In the genomic region with DNA sequence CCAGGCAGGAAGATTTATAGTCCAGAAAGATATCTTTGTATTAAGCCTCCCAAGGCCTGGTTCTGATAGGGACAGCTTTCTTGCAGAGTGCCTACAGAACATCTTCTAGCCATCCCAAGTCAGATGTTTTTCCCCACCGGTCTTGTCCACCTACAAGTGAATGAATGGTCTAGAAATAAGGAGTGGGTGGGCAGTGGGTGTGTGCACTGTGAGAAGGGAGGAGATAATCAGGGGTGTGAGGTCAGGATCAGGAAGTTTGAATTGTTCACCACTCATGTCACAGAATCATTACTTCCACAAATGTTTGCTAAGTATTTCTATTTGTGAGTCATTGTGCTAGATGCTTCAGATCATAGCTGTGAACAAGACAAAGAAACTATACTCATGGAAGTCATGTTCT, we compare ENCODE assay signal across 24 cellular contexts.
DNase-seq lines count a peak whose midpoint lies in the region; ATAC-seq and TF ChIP-seq lines count a peak whose summit lies in the region.
"Had no signal": no experiment of that assay in that cellular context is flagged by ENCODE, and none has a peak within 500 bp of the region (broad histone marks: within the 10 kb centered on the region; RNA-seq: fewer than 3 reads in every experiment).

No MANE protein-coding gene starts in this region.

- intact Hi-C loops in esophagus muscularis mucosa (cut with DNase I), result no loop called here

- ATAC-seq in gastroesophageal sphincter (no peak), HG03135 (IDR thresholded peaks at IDR 0.05; ENCODE audit: unreplicated experiment) (no peak)
- ATAC-seq in stimulated activated memory B cell treated with anti-CD40 and anti-IgM and Interleukin-4, amounts not matched to agents 10 μg/mL and 1 μg/mL and 100 μg/mL, for 72 hours, result peak; percentile 24
- ATAC-seq: A549, GM12878 had no signal

- H3K9me3 ChIP-seq in esophagus muscularis mucosa, result no peaks in the 10 kb centered on the region
- no peaks in the 10 kb centered on the region for H3K9me3 ChIP-seq in gastroesophageal sphincter
- H3K9me3 ChIP-seq: A549, BE2C, BLaER1 had no signal

- H3K4me3 ChIP-seq in esophagus muscularis mucosa (no peak overlapping the region), gastroesophageal sphincter (no peak overlapping the region)
- H3K4me3 ChIP-seq: A549, BLaER1, GM12878 had no signal

- no peak for TF ChIP-seq CTCF in esophagus muscularis mucosa (IDR thresholded peaks at IDR 0.05)
- no peak for TF ChIP-seq CTCF in gastroesophageal sphincter (IDR thresholded peaks at IDR 0.05)
- no peak for TF ChIP-seq CTCF in nephron progenitor cell (IDR thresholded peaks at IDR 0.05)

- no peaks in the 10 kb centered on the region for H3K27me3 ChIP-seq in esophagus muscularis mucosa
- H3K27me3 ChIP-seq in gastroesophageal sphincter, result no peaks in the 10 kb centered on the region
- H3K27me3 ChIP-seq: BE2C, BLaER1 had no signal

- DNase-seq in DMS53 (lab: John Stamatoyannopoulos, UW) (peak; percentile 15), DMS53 treated with DMSO at 0.1 percent for 48 hours (lab: John Stamatoyannopoulos, UW; ENCODE audit: unreplicated experiment) (no peak), esophagus muscularis mucosa (ENCODE audit: extremely low spot score) (no peak), AML-193 (lab: John Stamatoyannopoulos, UW) (no peak), nephron progenitor cell (no peak)
- DNase-seq: BE2C; C1 segment of cervical spinal cord; CD4-positive, alpha-beta memory T cell; CD4-positive, CD25-positive, alpha-beta regulatory T cell; CD8-positive, alpha-beta memory T cell; COR-L47; DMS 273 treated with DMSO at 0.1 percent for 48 hours; DMS79; DND-41; EL; GDM1 had no signal

- H3K4me1 Mint-ChIP-seq in stimulated activated memory B cell treated with anti-CD40 and anti-IgM and Interleukin-4, amounts not matched to agents 10 μg/mL and 1 μg/mL and 100 μg/mL, for 72 hours, result no peaks in the 10 kb centered on the region
- peaks cover 9% of the 10 kb centered on the region for H3K4me1 Mint-ChIP-seq in nephron progenitor cell
- H3K4me1 Mint-ChIP-seq: CD14-positive monocyte; CD4-positive, alpha-beta memory T cell; CD4-positive, CD25-positive, alpha-beta regulatory T cell; CD8-positive, alpha-beta memory T cell had no signal

- WGBS in esophagus muscularis mucosa, result 75% methylated on average over 1 of the region's 1 CpG
- 71% methylated on average over 1 of the region's 1 CpG; no CpG with 5 or more reads in 1 of the 2 donors for WGBS in gastroesophageal sphincter (ENCODE audit: low coverage in 1 of 2), 2 donors

- TF ChIP-seq POLR2A in esophagus muscularis mucosa (IDR thresholded peaks at IDR 0.05; ENCODE audit: low read depth) (no peak), gastroesophageal sphincter (IDR thresholded peaks at IDR 0.05) (no peak)

- TF ChIP-seq EP300 in esophagus muscularis mucosa (IDR thresholded peaks at IDR 0.05) (no peak), gastroesophageal sphincter (IDR thresholded peaks at IDR 0.05) (no peak)

- H3K9me3 Mint-ChIP-seq in stimulated activated memory B cell treated with anti-CD40 and anti-IgM and Interleukin-4, amounts not matched to agents 10 μg/mL and 1 μg/mL and 100 μg/mL, for 72 hours, result no peaks in the 10 kb centered on the region
- no peaks in the 10 kb centered on the region for H3K9me3 Mint-ChIP-seq in nephron progenitor cell
- H3K9me3 Mint-ChIP-seq: CD14-positive monocyte; CD4-positive, alpha-beta memory T cell had no signal

- H3K36me3 ChIP-seq in esophagus muscularis mucosa (no peaks in the 10 kb centered on the region), gastroesophageal sphincter (no peaks in the 10 kb centered on the region)
- H3K36me3 ChIP-seq: BE2C, BLaER1 had no signal

- no peak overlapping the region for H3K4me3 Mint-ChIP-seq in stimulated activated memory B cell treated with anti-CD40 and anti-IgM and Interleukin-4, amounts not matched to agents 10 μg/mL and 1 μg/mL and 100 μg/mL, for 72 hours
- H3K4me3 Mint-ChIP-seq in nephron progenitor cell, result no peak overlapping the region
- H3K4me3 Mint-ChIP-seq: CD14-positive monocyte; CD4-positive, alpha-beta memory T cell; CD4-positive, CD25-positive, alpha-beta regulatory T cell; CD8-positive, alpha-beta memory T cell had no signal

- no peak overlapping the region for H3K27ac Mint-ChIP-seq in stimulated activated memory B cell treated with anti-CD40 and anti-IgM and Interleukin-4, amounts not matched to agents 10 μg/mL and 1 μg/mL and 100 μg/mL, for 72 hours
- H3K27ac Mint-ChIP-seq in nephron progenitor cell, result no peak overlapping the region
- H3K27ac Mint-ChIP-seq: CD14-positive monocyte; CD4-positive, alpha-beta memory T cell; CD4-positive, CD25-positive, alpha-beta regulatory T cell had no signal

- no peaks in the 10 kb centered on the region for H3K27me3 Mint-ChIP-seq in stimulated activated memory B cell treated with anti-CD40 and anti-IgM and Interleukin-4, amounts not matched to agents 10 μg/mL and 1 μg/mL and 100 μg/mL, for 72 hours
- peaks cover 10% of the 10 kb centered on the region for H3K27me3 Mint-ChIP-seq in nephron progenitor cell (ENCODE audit: low read depth, poor library complexity)
- H3K27me3 Mint-ChIP-seq: CD4-positive, CD25-positive, alpha-beta regulatory T cell; CD8-positive, alpha-beta memory T cell had no signal

- H3K27ac ChIP-seq in esophagus muscularis mucosa (replicated peaks in 1 of 4) (peak overlapping the region in 3 of 4 donors; percentile 32 to 48 (median 37)), gastroesophageal sphincter (peak overlapping the region in 3 of 4 donors; percentile 5 to 20 (median 19))
- H3K27ac ChIP-seq: 22Rv1, A549, BLaER1 had no signal

- H3K36me3 Mint-ChIP-seq in stimulated activated memory B cell treated with anti-CD40 and anti-IgM and Interleukin-4, amounts not matched to agents 10 μg/mL and 1 μg/mL and 100 μg/mL, for 72 hours, result no peaks in the 10 kb centered on the region
- H3K36me3 Mint-ChIP-seq in nephron progenitor cell (ENCODE audit: low read depth), result no peaks in the 10 kb centered on the region
- H3K36me3 Mint-ChIP-seq: CD14-positive monocyte; CD4-positive, alpha-beta memory T cell; CD4-positive, CD25-positive, alpha-beta regulatory T cell; CD8-positive, alpha-beta memory T cell had no signal

- H3K4me1 ChIP-seq in esophagus muscularis mucosa (peaks cover 0 to 44% (median 16%) of the 10 kb centered on the region in 4 donors), gastroesophageal sphincter (peaks cover 0 to 25% (median 0%) of the 10 kb centered on the region in 3 donors)
- H3K4me1 ChIP-seq: A549, BE2C, BLaER1 had no signal
